ENCODE assay signal across 28 cellular contexts in the genomic region with DNA sequence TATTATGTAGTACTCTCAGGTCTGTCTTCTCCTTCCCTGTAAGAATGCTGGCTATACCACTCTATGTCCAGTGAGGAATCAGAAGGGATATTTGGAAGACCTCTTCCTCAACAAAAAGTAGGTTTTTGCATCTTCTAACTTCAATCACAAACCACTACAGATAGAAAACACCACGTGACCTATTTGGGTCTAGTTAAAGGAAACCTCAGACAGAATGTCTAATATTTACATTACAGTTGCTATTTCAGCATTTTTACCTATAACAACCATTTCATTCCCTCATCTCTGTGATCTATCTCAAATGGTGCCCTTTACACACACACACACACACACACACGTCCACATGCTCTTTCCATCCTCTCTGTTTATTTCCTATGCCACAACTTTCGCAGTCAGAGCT. TPM values are rescaled to one million over a fixed set of nuclear protein-coding genes. Genes with fewer than 3 reads are reported as not detected.
DNase-seq lines count a peak whose midpoint lies in the region; ATAC-seq, FAIRE-seq and TF ChIP-seq lines count a peak whose summit lies in the region.
"Had no signal": no experiment of that assay in that cellular context is flagged by ENCODE, and none has a peak within 500 bp of the region (broad histone marks: within the 10 kb centered on the region; RNA-seq: fewer than 3 reads in every experiment).

No MANE protein-coding gene starts in this region.

- ATAC-seq in Right ventricle myocardium superior (ENCODE audit: poor library complexity) (no peak), GM12878 (no peak), natural killer cell (no peak), GM21723 (IDR thresholded peaks at IDR 0.05; ENCODE audit: unreplicated experiment) (no peak)
- ATAC-seq: HCT116, Right ventricle myocardium inferior had no signal

- H3K4me1 Mint-ChIP-seq in natural killer cell = peaks cover 26 to 52% of the 10 kb centered on the region in 2 donors

- H3K4me1 ChIP-seq in left ventricle myocardium inferior = peaks cover 92% of the 10 kb centered on the region
- peaks cover 37% of the 10 kb centered on the region for H3K4me1 ChIP-seq in GM12878 (ENCODE audit: control insufficient read depth, insufficient read depth, low read length)
- H3K4me1 ChIP-seq in muscle layer of colon (ENCODE audit: insufficient read depth, low read length) = peaks cover 56% of the 10 kb centered on the region

- no peak overlapping the region for H3K4me3 Mint-ChIP-seq in natural killer cell
- H3K4me3 Mint-ChIP-seq: B cell, CD14-positive monocyte had no signal

- no peak for TF ChIP-seq RAD21 in GM12878 (IDR thresholded peaks at IDR 0.05; ENCODE audit: insufficient read depth, low read depth, low read length)

- H3K4me3 ChIP-seq in left ventricle myocardium inferior (no peak overlapping the region), GM12878 (no peak overlapping the region), muscle layer of colon (ENCODE audit: low read depth in 1 of 2, low read length in 2 of 2) (no peak overlapping the region)
- H3K4me3 ChIP-seq: MG63, PC-9, SJSA1 had no signal

- no peak for FAIRE-seq in GM12878 (lab: Jason Lieb, UNC)
- FAIRE-seq: G401.6, GM12891, H1 had no signal

- H3K36me3 Mint-ChIP-seq in natural killer cell = no peaks in the 10 kb centered on the region
- H3K36me3 Mint-ChIP-seq: CD14-positive monocyte had no signal

- DNase-seq in left ventricle myocardium inferior (no peak), Right ventricle myocardium superior (no peak), GM12878 (ENCODE audit: low read depth, low spot score) (no peak), medulla oblongata (ENCODE audit: extremely low spot score) (no peak), natural killer cell (no peak), NCI-H2196 treated with DMSO at 0.1 percent for 48 hours (lab: John Stamatoyannopoulos, UW; ENCODE audit: unreplicated experiment) (no peak)
- DNase-seq: Kasumi-1; MG63; NCI-H2029; NCI-H446 treated with DMSO at 0.1 percent for 48 hours; NCI-H526; NCI-H82; NK-92 treated with Interleukin-12 subunit alpha and Interleukin-12 subunit beta, amount 100 ng/mL, for 24 hours; PC-9 had no signal

- H4K20me1 ChIP-seq in GM12878 (ENCODE audit: control insufficient read depth, insufficient read depth) = no peaks in the 10 kb centered on the region

- no peak for TF ChIP-seq POLR2A in GM12878 (IDR thresholded peaks at IDR 0.05; ENCODE audit: low read depth, low read length)

- BruUV-seq in GM12878 (replicated peaks; lab: Mats Ljungman, UMichigan) = no TSS peak

- no peaks in the 10 kb centered on the region for H3K27me3 Mint-ChIP-seq in natural killer cell (ENCODE audit: low read depth in 2 of 2)
- H3K27me3 Mint-ChIP-seq: B cell had no signal

- H3K36me3 ChIP-seq in left ventricle myocardium inferior (no peaks in the 10 kb centered on the region), GM12878 (ENCODE audit: control insufficient read depth in 2 of 2, insufficient read depth in 2 of 2, low read length in 1 of 2) (no peaks in the 10 kb centered on the region), muscle layer of colon (ENCODE audit: insufficient read depth, low read length) (no peaks in the 10 kb centered on the region)
- H3K36me3 ChIP-seq: MG63, SJSA1 had no signal

- H3K27ac ChIP-seq in left ventricle myocardium inferior (replicated peaks) = peak overlapping the region; percentile 92
- no peak overlapping the region for H3K27ac ChIP-seq in GM12878 (ENCODE audit: control insufficient read depth, insufficient read depth)
- peak overlapping the region; percentile 69 for H3K27ac ChIP-seq in muscle layer of colon (ENCODE audit: low read depth, low read length)
- H3K27ac ChIP-seq: 22Rv1, HL-60, PC-9, SJSA1 had no signal

- in situ Hi-C loops in GM12878 (cut with MboI) = loop anchor here (10.0 kb wide), 1 partner anchor 83 kb away; no protein-coding TSS in a partner anchor

- RAD21 ChIA-PET in GM12878 (lab: Charles Lee; ENCODE audit: unreplicated experiment) = interaction anchor here (0.8 kb wide), 1 partner anchor 236 kb away, joined by 3 read pairs; no protein-coding TSS in a partner anchor

- TF ChIP-seq CTCF in left ventricle myocardium inferior (IDR thresholded peaks at IDR 0.05; ENCODE audit: borderline replicate concordance) = no peak
- TF ChIP-seq CTCF in GM12878 (IDR thresholded peaks at IDR 0.05 in 2 of 3, conservative IDR thresholded peaks at IDR 0.05 in 1 of 3; ENCODE audit: control insufficient read depth in 2 of 3, extremely low read depth in 1 of 3, insufficient read depth in 1 of 3, low read depth in 3 of 3, low read length in 3 of 3) = no peak
- TF ChIP-seq CTCF in natural killer cell (IDR thresholded peaks at IDR 0.05) = no peak

- H3K9ac ChIP-seq in GM12878 (ENCODE audit: control insufficient read depth, insufficient read depth, low read length) = no peak overlapping the region
- H3K9ac ChIP-seq in muscle layer of colon (ENCODE audit: low read length) = no peak overlapping the region

- CTCF ChIA-PET in GM12878 (lab: Yijun Ruan, JAX) = interaction anchor here (1.0 to 6.9 kb wide), 3 partner anchors 82 to 236 kb away, joined by 3 to 86 read pairs (median 4); no protein-coding TSS in a partner anchor

- no peak for TF ChIP-seq EP300 in GM12878 (IDR thresholded peaks at IDR 0.05; ENCODE audit: borderline replicate concordance in 1 of 2, control insufficient read depth in 1 of 2, low read depth in 2 of 2, low read length in 2 of 2)

- no peak overlapping the region for H2AFZ ChIP-seq in GM12878 (ENCODE audit: control insufficient read depth, low read depth, low read length)
- H2AFZ ChIP-seq: PC-9 had no signal

- SMC1A ChIA-PET in GM12878 (lab: Charles Lee; ENCODE audit: uncharacterized antibody, unreplicated experiment) = interaction anchor here (1.1 to 8.2 kb wide), 6 partner anchors 82 to 208 kb away, joined by 4 to 94 read pairs (median 46); partner anchors contain the start of gene RAP1A

- 41% methylated on average over 3 of the region's 3 CpGs for WGBS in GM12878 (ENCODE audit: insufficient coverage, insufficient replicate concordance, low lambda C conversion rate, missing lambda C conversion rate)

- H3K27me3 ChIP-seq in left ventricle myocardium inferior (ENCODE audit: low read depth) (no peaks in the 10 kb centered on the region), GM12878 (replicated peaks in 1 of 2; ENCODE audit: control insufficient read depth in 2 of 2, insufficient read depth in 2 of 2, low read length in 1 of 2) (no peaks in the 10 kb centered on the region; a peak in 1 of 4 replicates), muscle layer of colon (ENCODE audit: control insufficient read depth in 1 of 2, insufficient read depth in 2 of 2, low read length in 2 of 2) (no peaks in the 10 kb centered on the region)
- H3K27me3 ChIP-seq: MG63, SJSA1 had no signal

- no peaks in the 10 kb centered on the region for H3K9me3 Mint-ChIP-seq in natural killer cell
- H3K9me3 Mint-ChIP-seq: CD14-positive monocyte had no signal

- H3K9me3 ChIP-seq in left ventricle myocardium inferior (replicated peaks) = no peaks in the 10 kb centered on the region
- H3K9me3 ChIP-seq in GM12878 (replicated peaks; ENCODE audit: control insufficient read depth, insufficient read depth, low read length) = no peaks in the 10 kb centered on the region
- H3K9me3 ChIP-seq in muscle layer of colon (ENCODE audit: low read length) = no peaks in the 10 kb centered on the region
- H3K9me3 ChIP-seq: MG63, SJSA1 had no signal

- POLR2A ChIA-PET in GM12878 (lab: Charles Lee) = interaction anchor here (0.6 kb wide), 1 partner anchor 296 kb away, joined by 6 read pairs; no protein-coding TSS in a partner anchor

- peaks cover 2% of the 10 kb centered on the region; the same call in 1 of the 2 replicates for H3K79me2 ChIP-seq in GM12878 (ENCODE audit: control insufficient read depth, insufficient read depth, low read length)

- no peak overlapping the region for H3K4me2 ChIP-seq in GM12878 (ENCODE audit: control insufficient read depth, insufficient read depth)
- H3K4me2 ChIP-seq: PC-9 had no signal

- intact Hi-C loops in left ventricle myocardium inferior (cut with micrococcal nuclease) = loop anchor here (10.0 kb wide), 1 partner anchor 83 kb away; no protein-coding TSS in a partner anchor
- intact Hi-C loops in Right ventricle myocardium superior (cut with DNase I) = no loop called here
- intact Hi-C loops in GM12878 (cut with micrococcal nuclease; ENCODE audit: unreplicated experiment) = no loop called here
- intact Hi-C loops in natural killer cell (cut with micrococcal nuclease) = no loop called here

- H3K27ac Mint-ChIP-seq in natural killer cell = no peak overlapping the region
- H3K27ac Mint-ChIP-seq: CD14-positive monocyte had no signal

RNA-seq across cellular contexts. Expression of gene ADORA3, which starts 7.9 kb away (rescaled TPM):
- total RNA-seq in left ventricle myocardium inferior = 3.1 TPM
- total RNA-seq in Right ventricle myocardium superior = 3.3 TPM
- not detected in 2 replicates for total RNA-seq in GM12878 (2013; cell fraction: nucleolus; rRNA removed)
- 0.17 and 0.27 TPM in 2 replicates for total RNA-seq in GM12878 (2014; rRNA removed)
- total RNA-seq in GM12878 (2014; rRNA removed; fragmentation: Illumina TruSeq; extraction: Trizol) = 0.18 and 0.32 TPM in 2 replicates
- total RNA-seq in GM12878 (2021) = 0.18 TPM in 1 of 2 replicates, not detected in the other
- polyA plus RNA-seq in GM12878 (2011; ENCODE audit: low read depth) = 0.16 TPM
- 0.20 and 0.88 TPM in 2 replicates for polyA plus RNA-seq in GM12878 (2011; rRNA removed)
- 0.08 and 0.19 TPM in 2 replicates for polyA plus RNA-seq in GM12878 (2011; cell fraction: cytosol; rRNA removed)
- 0.21 and 0.67 TPM in 2 replicates for polyA plus RNA-seq in GM12878 (2011; cell fraction: nucleus; rRNA removed)
- polyA plus RNA-seq in GM12878 (2012) = 0.06 and 0.15 TPM in 2 replicates
- 0.29 TPM in 1 of 2 replicates, not detected in the other for polyA plus RNA-seq in GM12878 (2014; fragmentation: Illumina TruSeq; extraction: Trizol)
- polyA plus RNA-seq in GM12878 (2014; fragmentation: Nextera tagmentation; extraction: Ambion mirVana) = under 1 TPM in 1 of 2 experiments, not detected in 1; 0.18 TPM
- polyA plus RNA-seq in GM12878 (2014; rRNA removed) = 0.06 and 0.22 TPM in 2 replicates
- under 1 TPM in 1 of 2 experiments, not detected in 1; 0.14 TPM for polyA plus RNA-seq in GM12878 (2016; fragmentation: Nextera tagmentation; extraction: Ambion mirVana)
- not detected in 2 replicates for polyA minus RNA-seq in GM12878 (2011; rRNA and poly(A)+ RNA removed)
- polyA minus RNA-seq in GM12878 (2011; cell fraction: cytosol; rRNA and poly(A)+ RNA removed) = not detected in 2 replicates
- polyA minus RNA-seq in GM12878 (2011; cell fraction: nucleus; rRNA and poly(A)+ RNA removed) = 0.24 and 0.29 TPM in 2 replicates
- total RNA-seq in natural killer cell = under 1 TPM in 1 of 3 donors, not detected in 2; 0.40 TPM
- total RNA-seq: Daoy, H1, PC-9, RPMI7951, SJSA1 had no signal

RNA-seq across cellular contexts. Expression of gene TMIGD3, which starts 7.9 kb away (rescaled TPM):
- total RNA-seq in left ventricle myocardium inferior (0.85 TPM), Right ventricle myocardium superior (0.89 TPM), GM12878 (2014; rRNA removed) (0.17 TPM in 1 of 2 replicates, not detected in the other), GM12878 (2014; rRNA removed; fragmentation: Illumina TruSeq; extraction: Trizol) (not detected in 2 replicates), GM12878 (2021) (0.13 TPM in 1 of 2 replicates, not detected in the other), natural killer cell (1 to 10 TPM in 1 of 3 donors, not detected in 2; 1.0 TPM)
- total RNA-seq in GM12878 (2013; cell fraction: nucleolus; rRNA removed) = 0.35 TPM in 1 of 2 replicates, not detected in the other
- polyA plus RNA-seq in GM12878 (2011; ENCODE audit: low read depth) = not detected
- polyA plus RNA-seq in GM12878 (2011; rRNA removed) (not detected in 2 replicates), GM12878 (2014; fragmentation: Illumina TruSeq; extraction: Trizol) (not detected in 2 replicates), GM12878 (2014; fragmentation: Nextera tagmentation; extraction: Ambion mirVana) (not detected), GM12878 (2014; rRNA removed) (0.11 TPM in 1 of 2 replicates, not detected in the other), GM12878 (2016; fragmentation: Nextera tagmentation; extraction: Ambion mirVana) (not detected)
- polyA plus RNA-seq in GM12878 (2011; cell fraction: cytosol; rRNA removed) = 0.07 TPM in 1 of 2 replicates, not detected in the other
- 0.10 and 0.13 TPM in 2 replicates for polyA plus RNA-seq in GM12878 (2011; cell fraction: nucleus; rRNA removed)
- not detected in 2 replicates for polyA plus RNA-seq in GM12878 (2012)
- 0.15 TPM in 1 of 2 replicates, not detected in the other for polyA minus RNA-seq in GM12878 (2011; rRNA and poly(A)+ RNA removed)
- not detected in 2 replicates for polyA minus RNA-seq in GM12878 (2011; cell fraction: cytosol; rRNA and poly(A)+ RNA removed)
- not detected in 2 replicates for polyA minus RNA-seq in GM12878 (2011; cell fraction: nucleus; rRNA and poly(A)+ RNA removed)
- total RNA-seq: B cell, Daoy, H1, PC-9, RPMI7951, SJSA1 had no signal
- polyA plus RNA-seq: H1 had no signal

RNA-seq across cellular contexts. Expression of gene C1orf162, which starts 37.6 kb away (rescaled TPM):
- 5.6 TPM for total RNA-seq in left ventricle myocardium inferior
- total RNA-seq in Right ventricle myocardium superior = 5.6 TPM
- total RNA-seq in GM12878 (2013; cell fraction: nucleolus; rRNA removed) = 7.2 and 7.6 TPM in 2 replicates
- 3.0 and 3.2 TPM in 2 replicates for total RNA-seq in GM12878 (2014; rRNA removed)
- total RNA-seq in GM12878 (2014; rRNA removed; fragmentation: Illumina TruSeq; extraction: Trizol) = 4.7 and 5.7 TPM in 2 replicates
- 3.9 and 4.0 TPM in 2 replicates for total RNA-seq in GM12878 (2021)
- 2.1 TPM for polyA plus RNA-seq in GM12878 (2011; ENCODE audit: low read depth)
- polyA plus RNA-seq in GM12878 (2011; rRNA removed) = 2.4 TPM in 2 replicates
- 0.90 and 1.2 TPM in 2 replicates for polyA plus RNA-seq in GM12878 (2011; cell fraction: cytosol; rRNA removed)
- polyA plus RNA-seq in GM12878 (2011; cell fraction: nucleus; rRNA removed) = 5.7 and 7.8 TPM in 2 replicates
- polyA plus RNA-seq in GM12878 (2012) = 0.81 and 1.0 TPM in 2 replicates
- polyA plus RNA-seq in GM12878 (2014; fragmentation: Illumina TruSeq; extraction: Trizol) = 8.8 and 11.3 TPM in 2 replicates
- 10 to 100 TPM in 1 of 2 experiments, 1 to 10 TPM in 1; 8.1 to 11.1 TPM for polyA plus RNA-seq in GM12878 (2014; fragmentation: Nextera tagmentation; extraction: Ambion mirVana)
- polyA plus RNA-seq in GM12878 (2014; rRNA removed) = 4.5 and 4.6 TPM in 2 replicates
- 1 to 10 TPM; 3.3 to 3.4 TPM for polyA plus RNA-seq in GM12878 (2016; fragmentation: Nextera tagmentation; extraction: Ambion mirVana)
- polyA minus RNA-seq in GM12878 (2011; rRNA and poly(A)+ RNA removed) = 0.26 and 1.0 TPM in 2 replicates
- polyA minus RNA-seq in GM12878 (2011; cell fraction: cytosol; rRNA and poly(A)+ RNA removed) = 0.52 TPM in 1 of 2 replicates, not detected in the other
- 1.1 and 1.7 TPM in 2 replicates for polyA minus RNA-seq in GM12878 (2011; cell fraction: nucleus; rRNA and poly(A)+ RNA removed)
- 100 to 1,000 TPM in 2 of 3 donors, 10 to 100 TPM in 1; 85.2 to 147 (median 106) TPM for total RNA-seq in natural killer cell
- total RNA-seq: SJSA1 had no signal

Comparison
In these comparisons a context has a peak if more than half of its experiments do, and no peak if none do; other contexts are left out.
1. RNA of gene C1orf162, which starts 37.6 kb away (total RNA-seq): 85.2 to 147 TPM in natural killer cell; 5.6 TPM in Right ventricle myocardium superior (single experiment), 5.6 TPM in left ventricle myocardium inferior (single experiment) and 3.0 to 7.6 TPM in GM12878; every median in the first group is over 10 times any median in the second.